In the genomic region with DNA sequence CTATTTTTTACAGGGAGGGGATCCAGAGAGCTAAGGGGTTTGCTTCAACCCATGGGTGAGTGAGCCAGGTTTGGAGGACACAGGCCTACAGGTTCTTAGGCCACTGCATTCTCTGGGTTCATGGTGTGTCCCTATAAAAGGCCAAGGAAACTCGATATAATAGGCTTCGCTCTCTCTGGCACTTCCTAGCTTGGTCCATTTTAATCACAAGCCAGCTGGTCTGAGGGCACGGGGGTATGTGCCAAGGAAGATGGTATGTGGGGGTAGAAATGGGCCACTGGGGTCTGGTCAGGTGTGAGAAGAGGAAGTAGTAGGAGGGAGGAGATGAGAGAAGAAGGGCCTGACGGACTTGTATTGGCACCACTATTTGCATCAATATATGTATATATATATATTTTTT, we compare ENCODE assay signal across 19 cellular contexts. TPM values are rescaled to one million over a fixed set of nuclear protein-coding genes. Genes with fewer than 3 reads are reported as not detected.
DNase-seq lines count a peak whose midpoint lies in the region; ATAC-seq and FAIRE-seq lines count a peak whose summit lies in the region.
"Had no signal": no experiment of that assay in that cellular context is flagged by ENCODE, and none has a peak within 500 bp of the region (broad histone marks: within the 10 kb centered on the region; RNA-seq: fewer than 3 reads in every experiment).

No MANE protein-coding gene starts in this region.

- POLR2A ChIA-PET in activated naive CD8-positive, alpha-beta T cell treated with anti-CD3 and anti-CD28 coated beads, Interleukin-2, amount 10 ng/mL, durations not matched to agents 7 days and 5 days (lab: Charles Lee): no interaction called here

- no peak for FAIRE-seq in small intestine (lab: Jason Lieb, UNC)
- FAIRE-seq in HTR-8/SVneo (lab: Jason Lieb, UNC): no peak
- FAIRE-seq: D721Med had no signal

- no peak overlapping the region for H3K9ac ChIP-seq in stomach smooth muscle (ENCODE audit: low read length in 2 of 2)
- H3K9ac ChIP-seq: neural progenitor cell had no signal

- 74 to 87% (median 82%) methylated on average over 4 of the region's 4 CpGs for WGBS in small intestine, 3 donors

- H3K36me3 ChIP-seq in stomach smooth muscle (ENCODE audit: control insufficient read depth in 2 of 2, insufficient read depth in 2 of 2, low read length in 2 of 2) (no peaks in the 10 kb centered on the region), small intestine (ENCODE audit: control insufficient read depth in 2 of 2, insufficient read depth in 2 of 2, low read length in 2 of 2) (no peaks in the 10 kb centered on the region)
- H3K36me3 ChIP-seq: left lung, neural progenitor cell had no signal

- peaks cover 51% of the 10 kb centered on the region for H3K4me1 Mint-ChIP-seq in activated naive CD8-positive, alpha-beta T cell treated with anti-CD3 and anti-CD28 coated beads, Interleukin-2, amount 10 ng/mL, durations not matched to agents 7 days and 5 days
- peaks cover 61% of the 10 kb centered on the region for H3K4me1 Mint-ChIP-seq in activated naive CD8-positive, alpha-beta T cell treated with anti-CD3 and anti-CD28 coated beads for 36 hours
- H3K4me1 Mint-ChIP-seq in memory B cell: peaks cover 50% of the 10 kb centered on the region

- H3K4me3 ChIP-seq in stomach smooth muscle (ENCODE audit: low read length in 2 of 2) (peak overlapping the region in 1 of 2 donors; percentile 30), small intestine (ENCODE audit: low read depth in 1 of 2, low read length in 2 of 2) (no peak overlapping the region)
- H3K4me3 ChIP-seq: left lung, neural progenitor cell had no signal

- H3K4me1 ChIP-seq in stomach smooth muscle (ENCODE audit: control insufficient read depth, insufficient read depth, low read length): peaks cover 40% of the 10 kb centered on the region
- peaks cover 0 to 8% of the 10 kb centered on the region in 2 donors for H3K4me1 ChIP-seq in small intestine (ENCODE audit: control insufficient read depth in 2 of 2, insufficient read depth in 1 of 2, low read depth in 1 of 2, low read length in 1 of 2)

- no peak for DNase-seq in activated naive CD8-positive, alpha-beta T cell treated with anti-CD3 and anti-CD28 coated beads, Interleukin-2, amount 10 ng/mL, durations not matched to agents 7 days and 5 days
- DNase-seq in activated naive CD8-positive, alpha-beta T cell treated with anti-CD3 and anti-CD28 coated beads for 36 hours: no peak
- peak; percentile 31 for DNase-seq in RPMI8226
- DNase-seq in memory B cell (ENCODE audit: low spot score in 2 of 2): peak in 1 of 2 donors; percentile 15
- no peak for DNase-seq in small intestine
- no peak for DNase-seq in HTR-8/SVneo (ENCODE audit: insufficient read length, low spot score)
- DNase-seq in SW480 (ENCODE audit: low spot score): no peak
- DNase-seq: cortex of kidney; GOT3; hypothalamus; left lung; NCI-H1092 treated with DMSO at 0.1 percent for 48 hours; NCI-H2171 treated with DMSO at 0.1 percent for 48 hours; stimulated activated naive CD4-positive, alpha-beta T cell treated with Interleukin-2 at 50 U/mL for 16 hours had no signal

- H3K27me3 Mint-ChIP-seq in activated naive CD8-positive, alpha-beta T cell treated with anti-CD3 and anti-CD28 coated beads, Interleukin-2, amount 10 ng/mL, durations not matched to agents 7 days and 5 days: no peaks in the 10 kb centered on the region
- H3K27me3 Mint-ChIP-seq in activated naive CD8-positive, alpha-beta T cell treated with anti-CD3 and anti-CD28 coated beads for 36 hours: no peaks in the 10 kb centered on the region
- H3K27me3 Mint-ChIP-seq in memory B cell: no peaks in the 10 kb centered on the region

- no peaks in the 10 kb centered on the region for H3K9me3 Mint-ChIP-seq in activated naive CD8-positive, alpha-beta T cell treated with anti-CD3 and anti-CD28 coated beads, Interleukin-2, amount 10 ng/mL, durations not matched to agents 7 days and 5 days
- no peaks in the 10 kb centered on the region for H3K9me3 Mint-ChIP-seq in activated naive CD8-positive, alpha-beta T cell treated with anti-CD3 and anti-CD28 coated beads for 36 hours
- H3K9me3 Mint-ChIP-seq in memory B cell: no peaks in the 10 kb centered on the region
- H3K9me3 Mint-ChIP-seq: neural progenitor cell had no signal

- H3K4me3 Mint-ChIP-seq in activated naive CD8-positive, alpha-beta T cell treated with anti-CD3 and anti-CD28 coated beads, Interleukin-2, amount 10 ng/mL, durations not matched to agents 7 days and 5 days: no peak overlapping the region
- H3K4me3 Mint-ChIP-seq in activated naive CD8-positive, alpha-beta T cell treated with anti-CD3 and anti-CD28 coated beads for 36 hours: no peak overlapping the region
- H3K4me3 Mint-ChIP-seq in memory B cell: peak overlapping the region; percentile 35
- H3K4me3 Mint-ChIP-seq: neural progenitor cell had no signal

- no peak for ATAC-seq in activated naive CD8-positive, alpha-beta T cell treated with anti-CD3 and anti-CD28 coated beads, Interleukin-2, amount 10 ng/mL, durations not matched to agents 7 days and 5 days (ENCODE audit: low read depth)
- peak; percentile 16 for ATAC-seq in memory B cell (ENCODE audit: low read depth)
- ATAC-seq: esophagus mucosa, left lung had no signal

- H3K9me3 ChIP-seq in stomach smooth muscle (ENCODE audit: control insufficient read depth in 2 of 2, low read length in 2 of 2): no peaks in the 10 kb centered on the region
- H3K9me3 ChIP-seq in small intestine (ENCODE audit: control insufficient read depth, low read depth): no peaks in the 10 kb centered on the region
- H3K9me3 ChIP-seq: left lung had no signal

- peaks cover 26% of the 10 kb centered on the region for H3K36me3 Mint-ChIP-seq in activated naive CD8-positive, alpha-beta T cell treated with anti-CD3 and anti-CD28 coated beads, Interleukin-2, amount 10 ng/mL, durations not matched to agents 7 days and 5 days
- peaks cover 18% of the 10 kb centered on the region for H3K36me3 Mint-ChIP-seq in activated naive CD8-positive, alpha-beta T cell treated with anti-CD3 and anti-CD28 coated beads for 36 hours
- H3K36me3 Mint-ChIP-seq in memory B cell: peaks cover 10% of the 10 kb centered on the region

- H3K27me3 ChIP-seq in stomach smooth muscle (ENCODE audit: control insufficient read depth in 1 of 2, insufficient read depth in 2 of 2, low read length in 2 of 2) (no peaks in the 10 kb centered on the region), small intestine (ENCODE audit: control insufficient read depth in 2 of 2, insufficient read depth in 2 of 2, low read length in 2 of 2) (no peaks in the 10 kb centered on the region)
- H3K27me3 ChIP-seq: left lung, neural progenitor cell had no signal

- H3K27ac Mint-ChIP-seq in activated naive CD8-positive, alpha-beta T cell treated with anti-CD3 and anti-CD28 coated beads, Interleukin-2, amount 10 ng/mL, durations not matched to agents 7 days and 5 days: peak overlapping the region; percentile 12
- H3K27ac Mint-ChIP-seq in activated naive CD8-positive, alpha-beta T cell treated with anti-CD3 and anti-CD28 coated beads for 36 hours: no peak overlapping the region
- H3K27ac Mint-ChIP-seq in memory B cell: peak overlapping the region; percentile 98
- H3K27ac Mint-ChIP-seq: neural progenitor cell had no signal

- peak overlapping the region; percentile 46 for H3K27ac ChIP-seq in stomach smooth muscle (ENCODE audit: low read length)
- no peak overlapping the region for H3K27ac ChIP-seq in small intestine (ENCODE audit: low read depth in 1 of 2, low read length in 1 of 2)
- H3K27ac ChIP-seq: neural progenitor cell, VCaP had no signal

RNA-seq across cellular contexts. Expression of a gene that starts 4.9 kb away (rescaled TPM):
- 10 to 100 TPM; 22.5 to 26.0 TPM for total RNA-seq in activated naive CD8-positive, alpha-beta T cell treated with anti-CD3 and anti-CD28 coated beads, Interleukin-2, amount 10 ng/mL, durations not matched to agents 7 days and 5 days
- 10 to 100 TPM; 21.6 to 23.7 TPM for total RNA-seq in activated naive CD8-positive, alpha-beta T cell treated with anti-CD3 and anti-CD28 coated beads for 36 hours
- 1 to 10 TPM; 5.1 to 9.6 (median 7.2) TPM for polyA plus RNA-seq in small intestine
